11 cellular contexts compared by ENCODE assay signal in the genomic region with DNA sequence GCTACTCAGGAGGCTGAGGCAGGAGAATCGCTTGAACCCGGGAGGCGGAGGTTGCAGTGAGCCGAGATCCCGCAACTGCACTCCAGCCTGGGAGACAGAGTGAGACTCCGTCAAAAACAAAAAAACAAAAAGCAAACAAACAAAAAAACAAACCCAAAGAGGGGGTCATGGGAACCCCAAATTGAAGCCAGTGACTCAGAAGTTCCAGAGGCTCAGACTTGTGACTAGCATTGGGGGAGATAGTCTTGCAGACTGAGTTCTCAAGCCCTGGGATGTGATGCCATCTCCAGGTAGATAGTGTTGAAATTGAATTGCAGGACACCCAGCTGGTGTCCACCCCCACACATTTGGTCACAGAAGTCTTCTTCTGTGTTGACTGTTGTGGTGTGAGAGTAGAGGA. TPM values are rescaled to one million over a fixed set of nuclear protein-coding genes. Genes with fewer than 3 reads are reported as not detected.
DNase-seq lines count a peak whose midpoint lies in the region; ATAC-seq and TF ChIP-seq lines count a peak whose summit lies in the region.
"Had no signal": no experiment of that assay in that cellular context is flagged by ENCODE, and none has a peak within 500 bp of the region (broad histone marks: within the 10 kb centered on the region; RNA-seq: fewer than 3 reads in every experiment).

No MANE protein-coding gene starts in this region.

- H3K4me1 Mint-ChIP-seq in chondrocyte (ENCODE audit: low read depth) (peaks cover 40% of the 10 kb centered on the region), H9 (peaks cover 16 to 18% of the 10 kb centered on the region in 2 experiments)

- no peak overlapping the region for H4K91ac ChIP-seq in H9 (ENCODE audit: insufficient read length, low read depth, low read length)

- no peak overlapping the region for H3K23ac ChIP-seq in H9 (ENCODE audit: insufficient read length, low read depth, low read length)

- DNase-seq in H4 (ENCODE audit: low spot score) (peak; percentile 34), PC-9 (no peak), chondrocyte (ENCODE audit: low spot score) (no peak), omental fat pad (ENCODE audit: low spot score) (no peak), OCI-M2 (lab: John Stamatoyannopoulos, UW; ENCODE audit: unreplicated experiment) (no peak), H9 (no peak)
- DNase-seq: stimulated activated naive B cell treated with anti-CD40 and anti-IgM and Interleukin-4, amounts not matched to agents 10 μg/mL and 1 μg/mL and 100 μg/mL, for 72 hours; WERI-Rb-1 had no signal

- no peaks in the 10 kb centered on the region for H3K9me2 ChIP-seq in PC-9 (ENCODE audit: insufficient read depth)

- intact Hi-C loops in PC-9 (cut with micrococcal nuclease; ENCODE audit: unreplicated experiment) = loop anchor here (1.0 kb wide), 3 partner anchors 23 to 45 kb away; no protein-coding TSS in a partner anchor

- H3T11ph ChIP-seq in H9 (ENCODE audit: low read length) = no peak overlapping the region

- H3F3A ChIP-seq in PC-9 (ENCODE audit: insufficient read depth, low read depth) = peaks cover 26% of the 10 kb centered on the region

- H3K9me3 ChIP-seq in PC-9 (ENCODE audit: insufficient read depth, low read depth) = no peaks in the 10 kb centered on the region
- no peaks in the 10 kb centered on the region for H3K9me3 ChIP-seq in H9 (ENCODE audit: control insufficient read depth, low read depth, low read length)

- H3K27me3 ChIP-seq in PC-9 (ENCODE audit: insufficient read depth, low read depth) (no peaks in the 10 kb centered on the region), H9 (ENCODE audit: insufficient read depth, low read length) (no peaks in the 10 kb centered on the region)

- H2BK5ac ChIP-seq in H9 (ENCODE audit: insufficient read length, low read length) = no peak overlapping the region

- H3K4me3 ChIP-seq in PC-9 = no peak overlapping the region

- H3K36me3 ChIP-seq in PC-9 (ENCODE audit: low read depth) = no peaks in the 10 kb centered on the region
- H3K36me3 ChIP-seq: WERI-Rb-1 had no signal

- H3K79me1 ChIP-seq in H9 (ENCODE audit: insufficient read depth, low read depth, low read length, poor library complexity, severe bottlenecking) = no peaks in the 10 kb centered on the region

- H3K4me3 Mint-ChIP-seq in chondrocyte (ENCODE audit: unreplicated experiment) (no peak overlapping the region), H9 (no peak overlapping the region)
- H3K4me3 Mint-ChIP-seq: stimulated activated naive B cell treated with anti-CD40 and anti-IgM and Interleukin-4, amounts not matched to agents 10 μg/mL and 1 μg/mL and 100 μg/mL, for 72 hours had no signal

- no peaks in the 10 kb centered on the region for H3K23me2 ChIP-seq in H9 (ENCODE audit: insufficient read length, low read depth, low read length, poor library complexity, severe bottlenecking)

- CTCF ChIA-PET in PC-9 (lab: Charles Lee) = no interaction called here

- POLR2A ChIA-PET in PC-9 (lab: Charles Lee; ENCODE audit: unreplicated experiment) = interaction anchor here (0.5 to 0.7 kb wide), 3 partner anchors 30 to 175 kb away, joined by 3 to 4 read pairs (median 3); no protein-coding TSS in a partner anchor

- no peak overlapping the region for H2BK120ac ChIP-seq in H9 (ENCODE audit: low read depth, low read length, poor library complexity, severe bottlenecking)

- H4K8ac ChIP-seq in H9 (replicated peaks; ENCODE audit: insufficient read length, low read depth, low read length) = no peak overlapping the region

- H2BK20ac ChIP-seq in H9 (ENCODE audit: low read depth, low read length, poor library complexity, severe bottlenecking) = no peak overlapping the region

- no peak overlapping the region for H3K18ac ChIP-seq in H9 (ENCODE audit: insufficient read length, low read depth, low read length)

- H2BK15ac ChIP-seq in H9 (ENCODE audit: low read depth, low read length) = no peak overlapping the region

- H3K27ac ChIP-seq in PC-9 (peak overlapping the region; percentile 89), H9 (ENCODE audit: insufficient read length, low read depth, low read length) (no peak overlapping the region)
- H3K27ac ChIP-seq: WERI-Rb-1 had no signal

- H4K5ac ChIP-seq in H9 (ENCODE audit: insufficient read length, low read depth, low read length) = no peak overlapping the region

- H3K4me1 ChIP-seq in PC-9 (replicated peaks; ENCODE audit: insufficient read depth) (peaks cover 33% of the 10 kb centered on the region), H9 (ENCODE audit: insufficient read depth, low read length) (no peaks in the 10 kb centered on the region; the same call in 1 of the 2 replicates)

- H2AFZ ChIP-seq in PC-9 = no peak overlapping the region
- no peak overlapping the region for H2AFZ ChIP-seq in H9 (ENCODE audit: low read length)

- H4K20me1 ChIP-seq in PC-9 (ENCODE audit: insufficient read depth) = no peaks in the 10 kb centered on the region
- H4K20me1 ChIP-seq in H9 (ENCODE audit: control insufficient read depth, insufficient read depth, insufficient read length) = no peaks in the 10 kb centered on the region

- H3K56ac ChIP-seq in H9 (ENCODE audit: insufficient read length, low read depth, low read length) = no peak overlapping the region

- H2AK5ac ChIP-seq in H9 (ENCODE audit: insufficient read length, low read length) = no peak overlapping the region

- no peak overlapping the region for H2BK12ac ChIP-seq in H9 (ENCODE audit: insufficient read length, low read depth, low read length)

- H3K14ac ChIP-seq in H9 (ENCODE audit: insufficient read depth, low read length) = no peak overlapping the region

- TF ChIP-seq CTCF in PC-9 (conservative IDR thresholded peaks at IDR 0.05) (no peak), chondrocyte (IDR thresholded peaks at IDR 0.05) (peak; percentile 29), omental fat pad (IDR thresholded peaks at IDR 0.05) (no peak), H9 (conservative IDR thresholded peaks at IDR 0.05) (no peak)

- H3K27ac Mint-ChIP-seq in chondrocyte (ENCODE audit: unreplicated experiment) (peak overlapping the region; percentile 81), H9 (no peak overlapping the region)
- H3K27ac Mint-ChIP-seq: stimulated activated naive B cell treated with anti-CD40 and anti-IgM and Interleukin-4, amounts not matched to agents 10 μg/mL and 1 μg/mL and 100 μg/mL, for 72 hours had no signal

- H3K79me2 ChIP-seq in PC-9 (ENCODE audit: low read depth) = no peaks in the 10 kb centered on the region
- H3K79me2 ChIP-seq in H9 (ENCODE audit: insufficient read depth, low read length) = no peaks in the 10 kb centered on the region

- H3K9me3 Mint-ChIP-seq in chondrocyte (ENCODE audit: low read depth) (no peaks in the 10 kb centered on the region), H9 (peaks cover 4% of the 10 kb centered on the region in 2 experiments; a peak in 3 of 5 replicates)

- ATAC-seq in omental fat pad (ENCODE audit: low FRiP score) (peak; percentile 1), HG03159 (IDR thresholded peaks at IDR 0.05; ENCODE audit: unreplicated experiment) (no peak), GM19463 (IDR thresholded peaks at IDR 0.05; ENCODE audit: unreplicated experiment) (no peak)
- ATAC-seq: stimulated activated naive B cell treated with anti-CD40 and anti-IgM and Interleukin-4, amounts not matched to agents 10 μg/mL and 1 μg/mL and 100 μg/mL, for 72 hours had no signal

- no peaks in the 10 kb centered on the region for H3K36me3 Mint-ChIP-seq in chondrocyte (ENCODE audit: low read depth)
- H3K36me3 Mint-ChIP-seq in H9 (ENCODE audit: insufficient read depth in 1 of 3, low read depth in 3 of 3) = peaks cover 0 to under 1% (median 0%) of the 10 kb centered on the region in 3 experiments; a peak in 2 of 7 replicates
- H3K36me3 Mint-ChIP-seq: stimulated activated naive B cell treated with anti-CD40 and anti-IgM and Interleukin-4, amounts not matched to agents 10 μg/mL and 1 μg/mL and 100 μg/mL, for 72 hours had no signal

- no peak overlapping the region for H3K4ac ChIP-seq in H9 (ENCODE audit: low read depth, low read length)

- no CpG with 5 or more reads among the region's 6 CpGs for WGBS in H9 (ENCODE audit: extremely low coverage, insufficient read length, low lambda C conversion rate)

- H3K9ac ChIP-seq in H9 (ENCODE audit: extremely low read depth, insufficient read length, low read length) = no peak overlapping the region

- peak overlapping the region; percentile 57 for H3K4me2 ChIP-seq in PC-9
- H3K4me2 ChIP-seq in H9 (ENCODE audit: insufficient read depth, insufficient read length, low read length) = no peak overlapping the region

- BruUV-seq in PC-9 (replicated peaks; lab: Mats Ljungman, UMichigan) = no TSS peak

- H3K27me3 Mint-ChIP-seq in chondrocyte (ENCODE audit: low read depth) = no peaks in the 10 kb centered on the region
- peaks cover 3% of the 10 kb centered on the region; the same call in 1 of the 2 replicates for H3K27me3 Mint-ChIP-seq in H9 (ENCODE audit: low read depth)
- H3K27me3 Mint-ChIP-seq: stimulated activated naive B cell treated with anti-CD40 and anti-IgM and Interleukin-4, amounts not matched to agents 10 μg/mL and 1 μg/mL and 100 μg/mL, for 72 hours had no signal

RNA-seq across cellular contexts. Expression of gene ENO1, which starts 24.9 kb away (rescaled TPM):
- 2,952 and 3,019 TPM in 2 replicates for total RNA-seq in H4 (2014; rRNA removed; shearing (Covaris generic))
- 1,401 and 1,902 TPM in 2 replicates for total RNA-seq in PC-9 (2021)
- 955 to 1,165 TPM (median 1,154 TPM) in 3 replicates for total RNA-seq in chondrocyte
- 1,000 to 10,000 TPM in 1 of 4 donors, 100 to 1,000 TPM in 3; 322 to 1,205 (median 623) TPM for total RNA-seq in omental fat pad
- total RNA-seq in H9 (2021) = 1,781 and 1,786 TPM in 2 replicates

RNA-seq across cellular contexts. Expression of gene CA6, which starts 42.3 kb away (rescaled TPM):
- total RNA-seq in H4 (2014; rRNA removed; shearing (Covaris generic)) = not detected in 2 replicates
- total RNA-seq in PC-9 (2021) (not detected in 2 replicates), chondrocyte (not detected in 3 replicates), omental fat pad (not detected), H9 (2021) (not detected in 2 replicates)
- total RNA-seq: pulmonary artery endothelial cell had no signal
